22 cellular contexts compared by ENCODE assay signal in the genomic region with DNA sequence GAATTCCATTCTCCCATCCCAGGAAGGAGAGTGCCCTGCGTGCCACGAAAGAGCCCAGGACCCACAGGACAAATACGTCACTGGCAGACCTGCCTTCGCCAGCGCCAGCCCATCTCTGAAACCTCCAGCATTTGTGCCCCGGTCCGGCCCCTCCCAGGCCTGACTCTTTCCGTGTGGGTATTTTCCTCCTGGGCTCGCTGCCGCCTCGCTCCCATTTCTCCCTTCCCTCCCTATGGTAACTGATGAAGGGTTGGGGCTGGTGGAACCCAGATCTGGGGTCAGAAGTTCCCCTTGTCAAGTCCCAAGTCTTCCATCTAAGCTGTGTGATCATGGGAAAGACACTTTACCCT.
"Had no signal": no experiment of that assay in that cellular context is flagged by ENCODE, and none has a peak within 500 bp of the region (broad histone marks: within the 10 kb centered on the region; RNA-seq: fewer than 3 reads in every experiment).

No MANE protein-coding gene starts in this region.

- DNase-seq: cerebellar nuclear complex; cortex of kidney; effector memory CD8-positive, alpha-beta T cell; left cardiac atrium; left lung; mesenchymal stem cell; mucosa of descending colon; naive B cell; occipital lobe; pancreas; retina; right lobe of liver; small intestine; stimulated activated CD4-positive, alpha-beta T cell treated with anti-CD3 and anti-CD28 coated beads, Interleukin-15, amount 100 ng/mL, for 24 hours; stimulated activated CD4-positive, alpha-beta T cell treated with anti-CD3 and anti-CD28 coated beads, Interleukin-2, amount 100 ng/mL, for 48 hours; stimulated activated CD8-positive, alpha-beta memory T cell treated with anti-CD3 and anti-CD28 coated beads, Interleukin-4, amount 100 ng/mL, for 48 hours; stimulated activated naive CD4-positive, alpha-beta T cell treated with Interleukin-2 at 50 U/mL for 16 hours; stomach; tibial artery had no signal

- H3K27me3 ChIP-seq: left lung, pancreas, right lobe of liver, stomach, tibial artery had no signal

- H3K4me1 Mint-ChIP-seq: mesothelial cell of epicardium, naive B cell had no signal

- H3K27ac ChIP-seq: left lung, pancreas, right lobe of liver, stomach, tibial artery had no signal

- H3K9me3 ChIP-seq: mucosa of descending colon, pancreas, right lobe of liver, tibial artery had no signal

- H3K4me3 Mint-ChIP-seq: effector memory CD8-positive, alpha-beta T cell; mesothelial cell of epicardium; naive B cell; natural killer cell treated with Interleukin-12 subunit alpha and Interleukin-12 subunit beta and Interleukin-15 and Interleukin-18, amount 100 ng/mL, for 72 hours; type B pancreatic cell had no signal

- H3K36me3 Mint-ChIP-seq: mesothelial cell of epicardium, naive B cell, type B pancreatic cell had no signal

- H3K4me1 ChIP-seq: left lung, pancreas, right lobe of liver, stomach, tibial artery had no signal

- H3K27me3 Mint-ChIP-seq: effector memory CD8-positive, alpha-beta T cell; naive B cell; natural killer cell treated with Interleukin-12 subunit alpha and Interleukin-12 subunit beta and Interleukin-15 and Interleukin-18, amount 100 ng/mL, for 72 hours had no signal

- H3K4me3 ChIP-seq: left lung, mucosa of descending colon, pancreas, right lobe of liver, stomach, tibial artery had no signal

- H3K36me3 ChIP-seq: left lung, pancreas, right lobe of liver, stomach, tibial artery had no signal

- H3K9me3 Mint-ChIP-seq: effector memory CD8-positive, alpha-beta T cell; mesothelial cell of epicardium; natural killer cell treated with Interleukin-12 subunit alpha and Interleukin-12 subunit beta and Interleukin-15 and Interleukin-18, amount 100 ng/mL, for 72 hours; type B pancreatic cell had no signal

- H3K27ac Mint-ChIP-seq: effector memory CD8-positive, alpha-beta T cell; mesothelial cell of epicardium; naive B cell; type B pancreatic cell had no signal

- ATAC-seq: effector memory CD8-positive, alpha-beta T cell; left cardiac atrium; left lung; mucosa of descending colon; pancreas; right lobe of liver had no signal
